ENCODE assay signal across 25 cellular contexts in the genomic region with DNA sequence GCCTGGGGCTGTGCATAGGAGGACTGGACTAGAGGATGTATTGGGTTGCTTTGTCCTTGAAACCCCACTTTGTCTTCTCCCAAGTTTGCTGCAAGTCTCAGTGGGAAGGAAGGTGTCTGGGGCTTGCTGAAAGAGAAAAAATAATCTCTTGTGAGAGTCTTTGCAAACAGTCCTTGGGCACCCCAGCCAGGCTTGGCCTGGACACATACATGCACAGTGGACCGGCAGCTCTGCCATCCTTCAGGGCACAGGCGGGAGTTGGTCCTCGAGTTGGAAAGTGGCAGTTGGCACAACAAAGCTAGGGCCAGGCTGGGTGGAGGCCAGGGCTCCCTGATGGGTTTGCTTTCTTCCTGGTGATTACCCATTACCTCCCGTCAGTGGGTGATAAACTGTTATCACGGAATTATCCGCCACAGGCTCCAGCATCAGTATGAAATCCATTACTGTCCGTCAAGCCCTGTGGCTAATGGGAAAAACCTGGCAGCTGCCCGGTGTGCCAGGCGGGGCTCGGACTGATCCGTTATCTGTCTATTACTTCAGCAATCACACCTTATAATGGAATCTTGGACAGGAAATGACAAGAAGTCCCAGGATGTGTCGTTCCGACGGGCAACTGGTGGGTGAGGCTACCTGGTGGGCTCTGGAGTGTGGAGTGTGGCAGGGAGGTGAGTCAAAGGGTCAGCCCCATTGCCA.
DNase-seq lines count a peak whose midpoint lies in the region; ATAC-seq and TF ChIP-seq lines count a peak whose summit lies in the region.
"Had no signal": no experiment of that assay in that cellular context is flagged by ENCODE, and none has a peak within 500 bp of the region (broad histone marks: within the 10 kb centered on the region; RNA-seq: fewer than 3 reads in every experiment).

No MANE protein-coding gene starts in this region.

- H3K4me3 ChIP-seq in osteoblast (ENCODE audit: insufficient read depth, low read length): no peak overlapping the region
- H3K4me3 ChIP-seq: A549, gastrocnemius medialis, skin epidermis had no signal

- no peak overlapping the region for H2AFZ ChIP-seq in osteoblast (ENCODE audit: low read length)

- H3K4me2 ChIP-seq in osteoblast (ENCODE audit: insufficient read depth, low read length): no peak overlapping the region
- H3K4me2 ChIP-seq: A549 had no signal

- H3K27ac Mint-ChIP-seq in type B pancreatic cell: no peak overlapping the region
- H3K27ac Mint-ChIP-seq: activated CD4-positive, alpha-beta memory T cell treated with anti-CD3 and anti-CD28 coated beads, Interleukin-2, amount 10 ng/mL, durations not matched to agents 7 days and 5 days; activated naive CD4-positive, alpha-beta T cell treated with anti-CD3 and anti-CD28 coated beads, Interleukin-2, amount 50 U/mL, for 24 hours; CD4-positive, CD25-positive, alpha-beta regulatory T cell; IgD-negative memory B cell; naive B cell had no signal

- DNase-seq in NCI-H2227 (lab: John Stamatoyannopoulos, UW; ENCODE audit: unreplicated experiment): peak; percentile 32
- no peak for DNase-seq in NCI-H2227 treated with DMSO at 0.1 percent for 48 hours (lab: John Stamatoyannopoulos, UW)
- peak; percentile 88 for DNase-seq in NCI-H1092 treated with DMSO at 0.1 percent for 48 hours (lab: John Stamatoyannopoulos, UW)
- peak; percentile 77 for DNase-seq in posterior vena cava (ENCODE audit: low spot score)
- no peak for DNase-seq in retina
- no peak for DNase-seq in osteoblast (ENCODE audit: insufficient read length, low spot score, missing footprints)
- DNase-seq in type B pancreatic cell (ENCODE audit: extremely low spot score, unreplicated experiment): no peak
- DNase-seq: activated CD4-positive, alpha-beta memory T cell treated with anti-CD3 and anti-CD28 coated beads, Interleukin-2, amount 10 ng/mL, durations not matched to agents 7 days and 5 days; activated CD8-positive, alpha-beta memory T cell treated with anti-CD3 and anti-CD28 coated beads, Interleukin-2, amount 50 U/mL, for 4 hours; amniotic stem cell; CD4-positive, CD25-positive, alpha-beta regulatory T cell; DMS53; gastrocnemius medialis; midbrain; naive B cell; NCI-H1930; NCI-H446; NK-92 treated with Interleukin-12 subunit alpha and Interleukin-12 subunit beta, amount 100 ng/mL, for 24 hours; stimulated activated naive CD4-positive, alpha-beta T cell had no signal

- H3K4me3 Mint-ChIP-seq in type B pancreatic cell: no peak overlapping the region
- H3K4me3 Mint-ChIP-seq: activated CD4-positive, alpha-beta memory T cell treated with anti-CD3 and anti-CD28 coated beads, Interleukin-2, amount 10 ng/mL, durations not matched to agents 7 days and 5 days; activated naive CD4-positive, alpha-beta T cell treated with anti-CD3 and anti-CD28 coated beads, Interleukin-2, amount 50 U/mL, for 24 hours; brain; CD4-positive, CD25-positive, alpha-beta regulatory T cell; IgD-negative memory B cell; naive B cell had no signal

- no peaks in the 10 kb centered on the region for H4K20me1 ChIP-seq in osteoblast (ENCODE audit: insufficient read depth, low read length)

- no peaks in the 10 kb centered on the region for H3K9me3 Mint-ChIP-seq in type B pancreatic cell
- H3K9me3 Mint-ChIP-seq: activated CD4-positive, alpha-beta memory T cell treated with anti-CD3 and anti-CD28 coated beads, Interleukin-2, amount 10 ng/mL, durations not matched to agents 7 days and 5 days; activated naive CD4-positive, alpha-beta T cell treated with anti-CD3 and anti-CD28 coated beads, Interleukin-2, amount 50 U/mL, for 24 hours; IgD-negative memory B cell had no signal

- H3K27me3 Mint-ChIP-seq in type B pancreatic cell: peaks cover 61% of the 10 kb centered on the region

- intact Hi-C loops in posterior vena cava (cut with DNase I): no loop called here

- no peaks in the 10 kb centered on the region for H3K79me2 ChIP-seq in osteoblast (ENCODE audit: insufficient read depth, low read length)

- H3K4me1 ChIP-seq in osteoblast (ENCODE audit: insufficient read depth, low read length): no peaks in the 10 kb centered on the region
- H3K4me1 ChIP-seq: A549, gastrocnemius medialis had no signal

- no peaks in the 10 kb centered on the region for H3K36me3 ChIP-seq in osteoblast (ENCODE audit: insufficient read depth, low read length)
- H3K36me3 ChIP-seq: gastrocnemius medialis had no signal

- ATAC-seq in SK-N-SH treated with all-trans-retinoic acid at 6 μM for 48 hours: no peak; the same call in 2 of the 3 replicates
- ATAC-seq: A549, gastrocnemius medialis had no signal

- no peaks in the 10 kb centered on the region for H3K36me3 Mint-ChIP-seq in type B pancreatic cell
- H3K36me3 Mint-ChIP-seq: activated naive CD4-positive, alpha-beta T cell treated with anti-CD3 and anti-CD28 coated beads, Interleukin-2, amount 50 U/mL, for 24 hours; brain; CD4-positive, CD25-positive, alpha-beta regulatory T cell; IgD-negative memory B cell; naive B cell had no signal

- no peak overlapping the region for H3K27ac ChIP-seq in osteoblast (ENCODE audit: low read depth, low read length)
- H3K27ac ChIP-seq: A549, gastrocnemius medialis, skin epidermis had no signal

- TF ChIP-seq CTCF in osteoblast (IDR thresholded peaks at IDR 0.05; ENCODE audit: extremely low read depth, low read depth, low read length) (no peak), type B pancreatic cell (conservative IDR thresholded peaks at IDR 0.05) (no peak)

- H3K9me3 ChIP-seq in osteoblast (ENCODE audit: low read depth, low read length): no peaks in the 10 kb centered on the region
- H3K9me3 ChIP-seq: A549, gastrocnemius medialis had no signal

- H3K4me1 Mint-ChIP-seq in type B pancreatic cell (ENCODE audit: unreplicated experiment): peaks cover 4% of the 10 kb centered on the region
- H3K4me1 Mint-ChIP-seq: activated CD4-positive, alpha-beta memory T cell treated with anti-CD3 and anti-CD28 coated beads, Interleukin-2, amount 10 ng/mL, durations not matched to agents 7 days and 5 days; activated naive CD4-positive, alpha-beta T cell treated with anti-CD3 and anti-CD28 coated beads, Interleukin-2, amount 50 U/mL, for 24 hours; CD4-positive, CD25-positive, alpha-beta regulatory T cell; IgD-negative memory B cell; naive B cell had no signal

- H3K27me3 ChIP-seq in osteoblast (ENCODE audit: insufficient read depth, low read length): no peaks in the 10 kb centered on the region

TF ChIP-seq in SK-N-SH treated with all-trans-retinoic acid at 6 μM for 48 hours, 23 proteins besides CTCF, POLR2A, EP300 and RAD21:
- TF ChIP-seq, protein P1, sequence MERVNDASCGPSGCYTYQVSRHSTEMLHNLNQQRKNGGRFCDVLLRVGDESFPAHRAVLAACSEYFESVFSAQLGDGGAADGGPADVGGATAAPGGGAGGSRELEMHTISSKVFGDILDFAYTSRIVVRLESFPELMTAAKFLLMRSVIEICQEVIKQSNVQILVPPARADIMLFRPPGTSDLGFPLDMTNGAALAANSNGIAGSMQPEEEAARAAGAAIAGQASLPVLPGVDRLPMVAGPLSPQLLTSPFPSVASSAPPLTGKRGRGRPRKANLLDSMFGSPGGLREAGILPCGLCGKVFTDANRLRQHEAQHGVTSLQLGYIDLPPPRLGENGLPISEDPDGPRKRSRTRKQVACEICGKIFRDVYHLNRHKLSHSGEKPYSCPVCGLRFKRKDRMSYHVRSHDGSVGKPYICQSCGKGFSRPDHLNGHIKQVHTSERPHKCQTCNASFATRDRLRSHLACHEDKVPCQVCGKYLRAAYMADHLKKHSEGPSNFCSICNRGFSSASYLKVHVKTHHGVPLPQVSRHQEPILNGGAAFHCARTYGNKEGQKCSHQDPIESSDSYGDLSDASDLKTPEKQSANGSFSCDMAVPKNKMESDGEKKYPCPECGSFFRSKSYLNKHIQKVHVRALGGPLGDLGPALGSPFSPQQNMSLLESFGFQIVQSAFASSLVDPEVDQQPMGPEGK (CRISPR knock-in tag; IDR thresholded peaks at IDR 0.05; ENCODE audit: borderline replicate concordance): no peak
- peak; percentile 58; the same call in 1 of the 2 replicates for TF ChIP-seq TCF4 (CRISPR knock-in tag; IDR thresholded peaks at IDR 0.05; ENCODE audit: borderline replicate concordance)
- no peak for TF ChIP-seq ZFP30 (CRISPR knock-in tag; IDR thresholded peaks at IDR 0.05)
- TF ChIP-seq, protein P2, sequence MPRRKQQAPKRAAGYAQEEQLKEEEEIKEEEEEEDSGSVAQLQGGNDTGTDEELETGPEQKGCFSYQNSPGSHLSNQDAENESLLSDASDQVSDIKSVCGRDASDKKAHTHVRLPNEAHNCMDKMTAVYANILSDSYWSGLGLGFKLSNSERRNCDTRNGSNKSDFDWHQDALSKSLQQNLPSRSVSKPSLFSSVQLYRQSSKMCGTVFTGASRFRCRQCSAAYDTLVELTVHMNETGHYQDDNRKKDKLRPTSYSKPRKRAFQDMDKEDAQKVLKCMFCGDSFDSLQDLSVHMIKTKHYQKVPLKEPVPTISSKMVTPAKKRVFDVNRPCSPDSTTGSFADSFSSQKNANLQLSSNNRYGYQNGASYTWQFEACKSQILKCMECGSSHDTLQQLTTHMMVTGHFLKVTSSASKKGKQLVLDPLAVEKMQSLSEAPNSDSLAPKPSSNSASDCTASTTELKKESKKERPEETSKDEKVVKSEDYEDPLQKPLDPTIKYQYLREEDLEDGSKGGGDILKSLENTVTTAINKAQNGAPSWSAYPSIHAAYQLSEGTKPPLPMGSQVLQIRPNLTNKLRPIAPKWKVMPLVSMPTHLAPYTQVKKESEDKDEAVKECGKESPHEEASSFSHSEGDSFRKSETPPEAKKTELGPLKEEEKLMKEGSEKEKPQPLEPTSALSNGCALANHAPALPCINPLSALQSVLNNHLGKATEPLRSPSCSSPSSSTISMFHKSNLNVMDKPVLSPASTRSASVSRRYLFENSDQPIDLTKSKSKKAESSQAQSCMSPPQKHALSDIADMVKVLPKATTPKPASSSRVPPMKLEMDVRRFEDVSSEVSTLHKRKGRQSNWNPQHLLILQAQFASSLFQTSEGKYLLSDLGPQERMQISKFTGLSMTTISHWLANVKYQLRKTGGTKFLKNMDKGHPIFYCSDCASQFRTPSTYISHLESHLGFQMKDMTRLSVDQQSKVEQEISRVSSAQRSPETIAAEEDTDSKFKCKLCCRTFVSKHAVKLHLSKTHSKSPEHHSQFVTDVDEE (CRISPR knock-in tag; IDR thresholded peaks at IDR 0.05): 0 out of 2 replicates have a peak, but pooled peaks have one; percentile 31
- no peak for TF ChIP-seq RARB (CRISPR knock-in tag; IDR thresholded peaks at IDR 0.05)
- TF ChIP-seq ZNF565 (CRISPR knock-in tag; conservative IDR thresholded peaks at IDR 0.05; ENCODE audit: low read depth): no peak

Comparison
In these comparisons a context has a peak if more than half of its experiments do, and no peak if none do; other contexts are left out.
1. DNase-seq: peak in NCI-H2227 (single experiment), NCI-H1092 treated with DMSO at 0.1 percent for 48 hours (single experiment) and posterior vena cava (single experiment); none in NCI-H2227 treated with DMSO at 0.1 percent for 48 hours (single experiment), retina (single experiment), osteoblast (single experiment) and type B pancreatic cell (single experiment).